ENCODE assay signal across 24 cellular contexts in the genomic region with DNA sequence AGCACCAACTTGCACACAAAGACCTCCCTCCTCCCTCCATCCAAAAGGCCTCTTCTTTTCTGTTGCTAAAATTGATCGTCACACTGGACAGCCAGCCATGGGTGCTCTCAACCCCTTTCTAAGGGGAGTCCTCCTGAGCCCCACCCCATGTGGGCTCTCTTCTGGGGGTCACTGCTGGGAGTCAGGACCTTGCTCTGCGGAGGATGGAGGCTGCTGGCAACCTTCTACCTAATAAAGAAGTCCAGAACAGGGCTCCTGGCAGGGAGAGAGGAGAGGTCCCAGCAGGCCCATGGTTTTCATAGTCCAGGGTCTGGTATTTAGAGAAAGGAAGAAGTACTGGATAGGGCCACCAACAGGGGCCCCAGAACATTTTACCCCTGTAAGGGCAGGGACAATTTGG.
DNase-seq lines count a peak whose midpoint lies in the region; ATAC-seq and TF ChIP-seq lines count a peak whose summit lies in the region.
"Had no signal": no experiment of that assay in that cellular context is flagged by ENCODE, and none has a peak within 500 bp of the region (broad histone marks: within the 10 kb centered on the region; RNA-seq: fewer than 3 reads in every experiment).

No MANE protein-coding gene starts in this region.

- intact Hi-C loops in cardiac septum (cut with DNase I): no loop called here
- intact Hi-C loops in left cardiac atrium (cut with DNase I): no loop called here

- DNase-seq in cardiac septum (ENCODE audit: low spot score): peak; percentile 24
- DNase-seq in left cardiac atrium: no peak
- peak; percentile 36 for DNase-seq in islet precursor cell
- peak; percentile 47 for DNase-seq in osteoblast (ENCODE audit: insufficient read length, low spot score, missing footprints)
- peak; percentile 13 to 68 for DNase-seq in suprapubic skin (ENCODE audit: low spot score in 2 of 2)
- no peak for DNase-seq in cerebellum (ENCODE audit: low spot score)
- DNase-seq in T1000 (lab: John Stamatoyannopoulos, UW): no peak
- DNase-seq: 8988T; ACHN; AML-193; BE2C; CD4-positive, alpha-beta T cell; CD8-positive, alpha-beta memory T cell; DMS 273 treated with DMSO at 0.1 percent for 48 hours; DMS79; EL; GDM1; HFFc6 had no signal

- 88% methylated on average over 2 of the region's 2 CpGs for WGBS in suprapubic skin

- no peak overlapping the region for H2AFZ ChIP-seq in osteoblast (ENCODE audit: low read length)
- H2AFZ ChIP-seq: GM23338 had no signal

- H3K4me1 ChIP-seq in osteoblast (ENCODE audit: insufficient read depth, low read length): peaks cover 7% of the 10 kb centered on the region
- H3K4me1 ChIP-seq in suprapubic skin: no peaks in the 10 kb centered on the region
- H3K4me1 ChIP-seq: A549, BE2C, HAP-1 had no signal

- TF ChIP-seq CTCF in osteoblast (IDR thresholded peaks at IDR 0.05; ENCODE audit: extremely low read depth, low read depth, low read length): no peak
- TF ChIP-seq CTCF in suprapubic skin (IDR thresholded peaks at IDR 0.05): no peak

- H3K27ac ChIP-seq in osteoblast (ENCODE audit: low read depth, low read length): no peak overlapping the region
- H3K27ac ChIP-seq in suprapubic skin: no peak overlapping the region
- H3K27ac ChIP-seq: A549; BLaER1 treated with 17β-estradiol and CSF1 and Interleukin-3, amounts not matched to agents 10 nM and 100 nM had no signal

- H3K27me3 ChIP-seq in osteoblast (ENCODE audit: insufficient read depth, low read length): peaks cover 15% of the 10 kb centered on the region
- peaks cover 29% of the 10 kb centered on the region for H3K27me3 ChIP-seq in suprapubic skin
- H3K27me3 ChIP-seq: BLaER1 treated with 17β-estradiol and CSF1 and Interleukin-3, amounts not matched to agents 10 nM and 100 nM had no signal

- TF ChIP-seq EP300 in suprapubic skin (IDR thresholded peaks at IDR 0.05): no peak

- H3K4me3 ChIP-seq in osteoblast (ENCODE audit: insufficient read depth, low read length): no peak overlapping the region
- no peak overlapping the region for H3K4me3 ChIP-seq in suprapubic skin
- H3K4me3 ChIP-seq: A549; BLaER1 treated with 17β-estradiol and CSF1 and Interleukin-3, amounts not matched to agents 10 nM and 100 nM; GM12878; GM23338; HAP-1 had no signal

- H4K20me1 ChIP-seq in osteoblast (ENCODE audit: insufficient read depth, low read length): peaks cover 3% of the 10 kb centered on the region

- H3K9me3 ChIP-seq in osteoblast (ENCODE audit: low read depth, low read length): no peaks in the 10 kb centered on the region
- peaks cover 5% of the 10 kb centered on the region for H3K9me3 ChIP-seq in suprapubic skin
- H3K9me3 ChIP-seq: BE2C, HAP-1 had no signal

- no peak for TF ChIP-seq POLR2A in suprapubic skin (IDR thresholded peaks at IDR 0.05)

- ATAC-seq in left cardiac atrium (no peak), GM18858 (IDR thresholded peaks at IDR 0.05; ENCODE audit: unreplicated experiment) (no peak)
- ATAC-seq: A549, GM12878, GM23338 had no signal

- H3K79me2 ChIP-seq in osteoblast (ENCODE audit: insufficient read depth, low read length): no peaks in the 10 kb centered on the region

- H3K36me3 ChIP-seq in osteoblast (ENCODE audit: insufficient read depth, low read length) (no peaks in the 10 kb centered on the region), suprapubic skin (no peaks in the 10 kb centered on the region)
- H3K36me3 ChIP-seq: BE2C; BLaER1 treated with 17β-estradiol and CSF1 and Interleukin-3, amounts not matched to agents 10 nM and 100 nM; HAP-1 had no signal

- no peak overlapping the region for H3K4me2 ChIP-seq in osteoblast (ENCODE audit: insufficient read depth, low read length)
- H3K4me2 ChIP-seq: A549, GM23338 had no signal

Comparison
In these comparisons a context has a peak if more than half of its experiments do, and no peak if none do; other contexts are left out.
1. DNase-seq: peak in cardiac septum (single experiment), islet precursor cell (single experiment), osteoblast (single experiment) and suprapubic skin (2 of 2); none in left cardiac atrium (single experiment), cerebellum (single experiment) and T1000 (single experiment).